8 cellular contexts compared by ENCODE assay signal in genomic region chr20:5056801-5057599, GRCh38. TPM values are rescaled to one million over a fixed set of nuclear protein-coding genes. Genes with fewer than 3 reads are reported as not detected.
A peak's percentile ranks its signal among the peaks of the same experiment; 100 is the strongest.
DNase-seq lines count a peak whose midpoint lies in the region; ATAC-seq and TF ChIP-seq lines count a peak whose summit lies in the region.

No MANE protein-coding gene starts in this region.

- H3K9ac ChIP-seq in OCI-LY3 (ENCODE audit: low read length) (peak overlapping the region; percentile 17; the same call in 1 of the 2 replicates), smooth muscle cell (ENCODE audit: low read depth) (no peak overlapping the region)

- H4K20me1 ChIP-seq in OCI-LY3 (ENCODE audit: insufficient read depth, low read length) (no peaks in the 10 kb centered on the region), smooth muscle cell (ENCODE audit: low read depth) (no peaks in the 10 kb centered on the region)

- no peaks in the 10 kb centered on the region for H3K9me3 ChIP-seq in breast epithelium
- no peaks in the 10 kb centered on the region for H3K9me3 ChIP-seq in OCI-LY3 (ENCODE audit: insufficient read depth, low read length)
- no peaks in the 10 kb centered on the region for H3K9me3 ChIP-seq in smooth muscle cell (replicated peaks; ENCODE audit: low read depth)

- DNase-seq in MCF 10A (ENCODE audit: unreplicated experiment) (peak; percentile 65), breast epithelium (ENCODE audit: low spot score in 2 of 2) (no peak), activated T-cell treated with anti-CD3 and anti-CD28 coated beads for 1 hour (ENCODE audit: low read depth) (peak; percentile 55), foreskin fibroblast (peak; percentile 21 to 57), smooth muscle cell (lab: John Stamatoyannopoulos, UW; ENCODE audit: unreplicated experiment) (no peak), NCI-H1436 treated with DMSO at 0.1 percent for 48 hours (lab: John Stamatoyannopoulos, UW) (no peak)

- no peak overlapping the region for H3K27ac Mint-ChIP-seq in MCF 10A (ENCODE audit: low read depth, unreplicated experiment)

- H3K9me3 Mint-ChIP-seq in MCF 10A (ENCODE audit: unreplicated experiment): no peaks in the 10 kb centered on the region

- H3F3A ChIP-seq in smooth muscle cell (ENCODE audit: low read depth): no peaks in the 10 kb centered on the region

- no peaks in the 10 kb centered on the region for H3K79me2 ChIP-seq in OCI-LY3 (ENCODE audit: low read length)
- no peaks in the 10 kb centered on the region for H3K79me2 ChIP-seq in smooth muscle cell (ENCODE audit: low read depth)

- no TSS peak for BruUV-seq in MCF 10A (replicated peaks; lab: Mats Ljungman, UMichigan)

- H3K27ac ChIP-seq in breast epithelium (no peak overlapping the region), OCI-LY3 (ENCODE audit: low read length) (0 out of 2 replicates have a peak overlapping the region, but pooled peaks have one; percentile 9), smooth muscle cell (ENCODE audit: low read depth) (no peak overlapping the region)

- TF ChIP-seq CTCF in MCF 10A (IDR thresholded peaks at IDR 0.05; ENCODE audit: unreplicated experiment) (peak; percentile 33), breast epithelium (IDR thresholded peaks at IDR 0.05) (no peak), OCI-LY3 (IDR thresholded peaks at IDR 0.05; ENCODE audit: low read depth, low read length) (peak; percentile 80), foreskin fibroblast (IDR thresholded peaks at IDR 0.05; ENCODE audit: low read depth, low read length) (peak; percentile 43), smooth muscle cell (IDR thresholded peaks at IDR 0.05; ENCODE audit: borderline replicate concordance, insufficient read depth, poor library complexity, severe bottlenecking) (peak; percentile 28)

- no peak for TF ChIP-seq POLR2A in breast epithelium (IDR thresholded peaks at IDR 0.05)

- H2AFZ ChIP-seq in OCI-LY3 (ENCODE audit: low read depth, low read length) (peak overlapping the region; percentile 88), smooth muscle cell (ENCODE audit: low read depth) (no peak overlapping the region)

- POLR2A ChIA-PET in MCF 10A (lab: Yijun Ruan, JAX): interaction anchor here (1.1 to 1.4 kb wide), 2 partner anchors 9 to 16 kb away, joined by 4 to 6 read pairs; no protein-coding TSS in a partner anchor

- ATAC-seq in HG02571 (IDR thresholded peaks at IDR 0.05; ENCODE audit: unreplicated experiment): no peak

- H3K36me3 Mint-ChIP-seq in MCF 10A (ENCODE audit: insufficient read depth, unreplicated experiment): no peaks in the 10 kb centered on the region

- H3K27me3 Mint-ChIP-seq in MCF 10A (ENCODE audit: insufficient read depth, unreplicated experiment): no peaks in the 10 kb centered on the region

- peaks cover 12% of the 10 kb centered on the region for H3K4me1 Mint-ChIP-seq in MCF 10A (ENCODE audit: insufficient read depth, unreplicated experiment)

- intact Hi-C loops in MCF 10A (cut with micrococcal nuclease): loop anchor here (1.0 kb wide), 1 partner anchor 43 kb away; no protein-coding TSS in a partner anchor
- intact Hi-C loops in breast epithelium (cut with DNase I; ENCODE audit: low total_unique reads): no loop called here

- H3K36me3 ChIP-seq in breast epithelium: no peaks in the 10 kb centered on the region
- no peaks in the 10 kb centered on the region for H3K36me3 ChIP-seq in OCI-LY3 (replicated peaks; ENCODE audit: low read depth, low read length)
- H3K36me3 ChIP-seq in smooth muscle cell (ENCODE audit: low read depth): no peaks in the 10 kb centered on the region

- H3K27me3 ChIP-seq in breast epithelium (no peaks in the 10 kb centered on the region), OCI-LY3 (ENCODE audit: low read depth, low read length) (peaks cover 9% of the 10 kb centered on the region), smooth muscle cell (ENCODE audit: low read depth) (no peaks in the 10 kb centered on the region)

- H3K4me3 ChIP-seq in breast epithelium: no peak overlapping the region
- peak overlapping the region; percentile 19; the same call in 1 of the 2 replicates for H3K4me3 ChIP-seq in OCI-LY3 (ENCODE audit: low read length)
- no peak overlapping the region for H3K4me3 ChIP-seq in foreskin fibroblast (ENCODE audit: low read depth in 1 of 2, low read length in 2 of 2)
- no peak overlapping the region for H3K4me3 ChIP-seq in smooth muscle cell

- 30% methylated on average over 5 of the region's 5 CpGs for WGBS in smooth muscle cell (ENCODE audit: low lambda C conversion rate)

- H3K4me2 ChIP-seq in OCI-LY3 (ENCODE audit: low read length) (peak overlapping the region; percentile 55), smooth muscle cell (no peak overlapping the region)

- CTCF ChIA-PET in MCF 10A (lab: Yijun Ruan, JAX): interaction anchor here (0.5 to 2.1 kb wide), 10 partner anchors 11 to 69 kb away, joined by 3 to 8 read pairs (median 4); partner anchors contain the start of gene CDS2

- no peak overlapping the region for H3K4me3 Mint-ChIP-seq in MCF 10A (ENCODE audit: unreplicated experiment)

- no peaks in the 10 kb centered on the region for H3K4me1 ChIP-seq in breast epithelium
- peaks cover 8% of the 10 kb centered on the region for H3K4me1 ChIP-seq in OCI-LY3 (ENCODE audit: low read length)
- H3K4me1 ChIP-seq in smooth muscle cell (ENCODE audit: low read depth): no peaks in the 10 kb centered on the region

RNA-seq across cellular contexts. Expression of gene SLC23A2, which starts 55.7 kb away (rescaled TPM):
- total RNA-seq in MCF 10A (2022) (24.0 and 26.5 TPM in 2 replicates), breast epithelium (10 to 100 TPM; 14.6 to 18.6 (median 15.4) TPM), smooth muscle cell (5.0 and 5.6 TPM in 2 replicates)
- 1.4 TPM in 2 replicates for polyA plus RNA-seq in smooth muscle cell

RNA-seq across cellular contexts. Expression of gene TMEM230, which starts 55.9 kb away (rescaled TPM):
- total RNA-seq in MCF 10A (2022): 56.1 and 78.8 TPM in 2 replicates
- 100 to 1,000 TPM in 1 of 3 donors, 10 to 100 TPM in 2; 79.6 to 107 (median 88.0) TPM for total RNA-seq in breast epithelium
- total RNA-seq in smooth muscle cell: 102 and 107 TPM in 2 replicates
- 104 and 117 TPM in 2 replicates for polyA plus RNA-seq in smooth muscle cell

Comparison
In these comparisons a context has a peak if more than half of its experiments do, and no peak if none do; other contexts are left out.
1. DNase-seq: peak in MCF 10A (single experiment), activated T-cell treated with anti-CD3 and anti-CD28 coated beads for 1 hour (single experiment) and foreskin fibroblast (2 of 2); none in breast epithelium (0 of 2), smooth muscle cell (single experiment) and NCI-H1436 treated with DMSO at 0.1 percent for 48 hours (single experiment).
2. CTCF ChIP-seq: peak in MCF 10A (single experiment), OCI-LY3 (single experiment), foreskin fibroblast (single experiment) and smooth muscle cell (single experiment); none in breast epithelium (0 of 3).